29 cellular contexts compared by ENCODE assay signal in the genomic region with DNA sequence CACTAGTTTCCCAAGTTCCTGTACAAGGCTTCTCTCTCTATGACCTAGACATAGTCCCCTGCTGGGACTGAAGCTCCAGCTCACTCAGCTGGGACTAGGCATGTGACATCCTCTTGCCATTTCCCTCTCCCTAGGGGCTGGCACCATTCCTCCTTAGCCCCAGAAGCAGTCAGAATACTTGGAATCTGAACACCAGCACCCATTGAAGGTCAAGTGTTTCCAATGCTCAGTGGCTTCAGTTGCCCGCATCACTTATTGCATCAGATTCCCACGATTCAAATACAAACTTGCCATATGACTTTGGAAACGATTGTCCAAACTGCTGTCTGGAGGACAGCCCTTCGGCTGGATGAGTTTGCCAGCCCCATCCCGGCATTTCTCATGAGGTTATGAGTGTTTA.
"Had no signal": no experiment of that assay in that cellular context is flagged by ENCODE, and none has a peak within 500 bp of the region (broad histone marks: within the 10 kb centered on the region; RNA-seq: fewer than 3 reads in every experiment).

No MANE protein-coding gene starts in this region.

- H3K27me3 Mint-ChIP-seq: activated CD4-positive, alpha-beta memory T cell treated with anti-CD3 and anti-CD28 coated beads for 36 hours; activated CD4-positive, alpha-beta T cell treated with anti-CD3 and anti-CD28 coated beads for 36 hours; activated CD4-positive, alpha-beta T cell treated with anti-CD3 and anti-CD28 coated beads, Interleukin-2, amount 10 ng/mL, durations not matched to agents 24 days and 14 days; activated naive CD8-positive, alpha-beta T cell; activated T-cell treated with anti-CD3 and anti-CD28 coated beads, Interleukin-2, amount 50 U/mL, for 24 hours; activated T-helper 17 cell treated with anti-CD3 and anti-CD28 coated beads, Interleukin-2, amount 50 U/mL, for 72 hours; central memory CD8-positive, alpha-beta T cell; dendritic cell treated with granulocyte-macrophage colony-stimulating factor and Interleukin-4, amounts not matched to agents 40 ng/mL and 50 ng/mL, for 4 days; effector memory CD8-positive, alpha-beta T cell had no signal

- H3K27ac Mint-ChIP-seq: activated CD4-positive, alpha-beta memory T cell treated with anti-CD3 and anti-CD28 coated beads for 36 hours; activated CD4-positive, alpha-beta T cell treated with anti-CD3 and anti-CD28 coated beads for 36 hours; activated CD4-positive, alpha-beta T cell treated with anti-CD3 and anti-CD28 coated beads, Interleukin-2, amount 10 ng/mL, durations not matched to agents 24 days and 14 days; activated naive CD8-positive, alpha-beta T cell; activated T-cell treated with anti-CD3 and anti-CD28 coated beads, Interleukin-2, amount 50 U/mL, for 24 hours; activated T-helper 17 cell treated with anti-CD3 and anti-CD28 coated beads, Interleukin-2, amount 50 U/mL, for 72 hours; dendritic cell treated with granulocyte-macrophage colony-stimulating factor and Interleukin-4, amounts not matched to agents 40 ng/mL and 50 ng/mL, for 4 days; effector memory CD8-positive, alpha-beta T cell had no signal

- H3K27ac ChIP-seq: brain microvascular endothelial cell, coronary artery, dorsolateral prefrontal cortex, esophagus muscularis mucosa, foreskin keratinocyte, gastroesophageal sphincter, heart right ventricle had no signal

- ATAC-seq: activated CD4-positive, alpha-beta T cell treated with anti-CD3 and anti-CD28 coated beads for 36 hours; activated T-helper 17 cell treated with anti-CD3 and anti-CD28 coated beads, Interleukin-2, amount 50 U/mL, for 72 hours; effector memory CD8-positive, alpha-beta T cell; foreskin keratinocyte; gastroesophageal sphincter; heart right ventricle had no signal

- H3K36me3 ChIP-seq: brain microvascular endothelial cell, esophagus muscularis mucosa, gastroesophageal sphincter, heart right ventricle had no signal

- DNase-seq: activated CD4-positive, alpha-beta memory T cell treated with anti-CD3 and anti-CD28 coated beads for 36 hours; activated CD4-positive, alpha-beta T cell treated with anti-CD3 and anti-CD28 coated beads for 36 hours; activated CD4-positive, alpha-beta T cell treated with anti-CD3 and anti-CD28 coated beads, Interleukin-2, amount 10 ng/mL, durations not matched to agents 24 days and 14 days; activated CD4-positive, CD25-positive, alpha-beta regulatory T cell; activated CD4-positive, CD25-positive, alpha-beta regulatory T cell treated with anti-CD3 and anti-CD28 coated beads, Interleukin-2, amount 50 U/mL, for 72 hours; activated CD8-positive, alpha-beta memory T cell treated with anti-CD3 and anti-CD28 coated beads, Interleukin-2, amount 50 U/mL, for 48 hours; activated effector memory CD4-positive, alpha-beta T cell treated with Interleukin-2 at 50 U/mL for 16 hours; activated gamma-delta T cell treated with Interleukin-2 at 50 U/mL for 16 hours; activated naive CD4-positive, alpha-beta T cell treated with anti-CD3 and anti-CD28 coated beads, Interleukin-2, amount 50 U/mL, for 16 hours; activated naive CD4-positive, alpha-beta T cell treated with Interleukin-2 at 50 U/mL for 16 hours; activated T-cell treated with anti-CD3 and anti-CD28 coated beads for 4 hours; activated T-cell treated with anti-CD3 and anti-CD28 coated beads, Interleukin-2, amount 50 U/mL, for 24 hours; amniotic stem cell; anterior cingulate cortex; brain microvascular endothelial cell; dorsolateral prefrontal cortex; effector CD4-positive, alpha-beta T cell; effector memory CD8-positive, alpha-beta T cell; erythroblast; foreskin keratinocyte; heart right ventricle; T-helper 2 cell had no signal

- H3K4me3 ChIP-seq: coronary artery, dorsolateral prefrontal cortex, esophagus muscularis mucosa, gastroesophageal sphincter, heart right ventricle had no signal

- H3K36me3 Mint-ChIP-seq: activated CD4-positive, alpha-beta memory T cell treated with anti-CD3 and anti-CD28 coated beads for 36 hours; activated naive CD8-positive, alpha-beta T cell had no signal

- H3K9me3 ChIP-seq: esophagus muscularis mucosa had no signal

- H3K4me1 ChIP-seq: esophagus muscularis mucosa, foreskin keratinocyte, gastroesophageal sphincter, heart right ventricle had no signal

- H3K4me1 Mint-ChIP-seq: activated T-helper 17 cell treated with anti-CD3 and anti-CD28 coated beads, Interleukin-2, amount 50 U/mL, for 72 hours had no signal

- H3K27me3 ChIP-seq: brain microvascular endothelial cell, dorsolateral prefrontal cortex, esophagus muscularis mucosa, foreskin keratinocyte, gastroesophageal sphincter, heart right ventricle had no signal

- H3K9me3 Mint-ChIP-seq: activated T-helper 17 cell treated with anti-CD3 and anti-CD28 coated beads, Interleukin-2, amount 50 U/mL, for 72 hours; central memory CD8-positive, alpha-beta T cell; dendritic cell treated with granulocyte-macrophage colony-stimulating factor and Interleukin-4, amounts not matched to agents 40 ng/mL and 50 ng/mL, for 4 days had no signal

- H3K4me3 Mint-ChIP-seq: activated CD4-positive, alpha-beta memory T cell treated with anti-CD3 and anti-CD28 coated beads for 36 hours; activated CD4-positive, alpha-beta T cell treated with anti-CD3 and anti-CD28 coated beads for 36 hours; activated CD4-positive, alpha-beta T cell treated with anti-CD3 and anti-CD28 coated beads, Interleukin-2, amount 10 ng/mL, durations not matched to agents 24 days and 14 days; activated naive CD8-positive, alpha-beta T cell; activated T-cell treated with anti-CD3 and anti-CD28 coated beads, Interleukin-2, amount 50 U/mL, for 24 hours; activated T-helper 17 cell treated with anti-CD3 and anti-CD28 coated beads, Interleukin-2, amount 50 U/mL, for 72 hours; central memory CD8-positive, alpha-beta T cell; dendritic cell treated with granulocyte-macrophage colony-stimulating factor and Interleukin-4, amounts not matched to agents 40 ng/mL and 50 ng/mL, for 4 days; effector memory CD8-positive, alpha-beta T cell had no signal
